ENCODE assay signal across 1 cellular context in the genomic region with DNA sequence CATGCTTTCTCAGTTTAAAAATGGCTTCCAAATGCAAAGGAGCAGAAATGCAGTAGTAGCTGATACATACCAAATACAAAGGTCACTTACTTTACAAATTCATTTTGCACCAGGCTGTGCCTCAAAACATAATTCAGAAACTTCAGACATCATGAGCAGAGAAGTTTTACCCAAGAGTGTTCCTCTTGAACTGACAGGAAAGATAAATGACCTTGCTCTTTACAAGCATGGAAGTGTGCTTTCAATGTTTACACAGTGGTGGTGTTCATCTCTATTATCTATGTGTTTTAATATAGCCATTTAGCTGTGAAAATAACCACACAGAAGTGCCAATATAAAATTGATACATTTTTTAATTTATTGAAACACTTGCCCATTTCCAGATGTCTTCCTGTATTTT.
TF ChIP-seq lines count a peak whose summit lies in the region.

No MANE protein-coding gene starts in this region.

TF ChIP-seq in K562, 482 proteins besides CTCF, POLR2A, EP300 and RAD21 (continued from another document):
- TF ChIP-seq, protein P1, sequence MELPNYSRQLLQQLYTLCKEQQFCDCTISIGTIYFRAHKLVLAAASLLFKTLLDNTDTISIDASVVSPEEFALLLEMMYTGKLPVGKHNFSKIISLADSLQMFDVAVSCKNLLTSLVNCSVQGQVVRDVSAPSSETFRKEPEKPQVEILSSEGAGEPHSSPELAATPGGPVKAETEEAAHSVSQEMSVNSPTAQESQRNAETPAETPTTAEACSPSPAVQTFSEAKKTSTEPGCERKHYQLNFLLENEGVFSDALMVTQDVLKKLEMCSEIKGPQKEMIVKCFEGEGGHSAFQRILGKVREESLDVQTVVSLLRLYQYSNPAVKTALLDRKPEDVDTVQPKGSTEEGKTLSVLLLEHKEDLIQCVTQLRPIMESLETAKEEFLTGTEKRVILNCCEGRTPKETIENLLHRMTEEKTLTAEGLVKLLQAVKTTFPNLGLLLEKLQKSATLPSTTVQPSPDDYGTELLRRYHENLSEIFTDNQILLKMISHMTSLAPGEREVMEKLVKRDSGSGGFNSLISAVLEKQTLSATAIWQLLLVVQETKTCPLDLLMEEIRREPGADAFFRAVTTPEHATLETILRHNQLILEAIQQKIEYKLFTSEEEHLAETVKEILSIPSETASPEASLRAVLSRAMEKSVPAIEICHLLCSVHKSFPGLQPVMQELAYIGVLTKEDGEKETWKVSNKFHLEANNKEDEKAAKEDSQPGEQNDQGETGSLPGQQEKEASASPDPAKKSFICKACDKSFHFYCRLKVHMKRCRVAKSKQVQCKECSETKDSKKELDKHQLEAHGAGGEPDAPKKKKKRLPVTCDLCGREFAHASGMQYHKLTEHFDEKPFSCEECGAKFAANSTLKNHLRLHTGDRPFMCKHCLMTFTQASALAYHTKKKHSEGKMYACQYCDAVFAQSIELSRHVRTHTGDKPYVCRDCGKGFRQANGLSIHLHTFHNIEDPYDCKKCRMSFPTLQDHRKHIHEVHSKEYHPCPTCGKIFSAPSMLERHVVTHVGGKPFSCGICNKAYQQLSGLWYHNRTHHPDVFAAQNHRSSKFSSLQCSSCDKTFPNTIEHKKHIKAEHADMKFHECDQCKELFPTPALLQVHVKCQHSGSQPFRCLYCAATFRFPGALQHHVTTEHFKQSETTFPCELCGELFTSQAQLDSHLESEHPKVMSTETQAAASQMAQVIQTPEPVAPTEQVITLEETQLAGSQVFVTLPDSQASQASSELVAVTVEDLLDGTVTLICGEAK (IDR thresholded peaks at IDR 0.05), result no peak
- TF ChIP-seq, protein P1 (CRISPR knock-in tag; IDR thresholded peaks at IDR 0.05), result no peak
- TF ChIP-seq ZNF24 (IDR thresholded peaks at IDR 0.05) (no peak), PHF21A (IDR thresholded peaks at IDR 0.05; ENCODE audit: borderline replicate concordance, low read depth) (no peak), LARP7 (IDR thresholded peaks at IDR 0.05) (no peak), TRIM28 (IDR thresholded peaks at IDR 0.05) (no peak), ZNF174 (CRISPR knock-in tag; IDR thresholded peaks at IDR 0.05) (no peak), SNRNP70 (optimal IDR thresholded peaks at IDR 0.05; ENCODE audit: low read depth, low read length) (no peak), SP2 (IDR thresholded peaks at IDR 0.05; ENCODE audit: extremely low read depth, low read depth, low read length, poor library complexity, severe bottlenecking) (no peak), ZNF282 (CRISPR knock-in tag; IDR thresholded peaks at IDR 0.05) (no peak), ZNF551 (CRISPR knock-in tag; IDR thresholded peaks at IDR 0.05) (no peak), ARID2 (IDR thresholded peaks at IDR 0.05) (no peak), HOXB6 (CRISPR knock-in tag; IDR thresholded peaks at IDR 0.05; ENCODE audit: borderline replicate concordance) (no peak), ZNF134 (CRISPR knock-in tag; conservative IDR thresholded peaks at IDR 0.05) (no peak), FOSL1 (tag; conservative IDR thresholded peaks at IDR 0.05) (no peak), MEIS2 (IDR thresholded peaks at IDR 0.05; ENCODE audit: partially characterized antibody) (peak; percentile 56), SRSF7 (optimal IDR thresholded peaks at IDR 0.05; ENCODE audit: low read depth, low read length) (no peak), SNIP1 (IDR thresholded peaks at IDR 0.05; ENCODE audit: low read depth) (no peak), HEY1 (CRISPR knock-in tag; IDR thresholded peaks at IDR 0.05; ENCODE audit: borderline replicate concordance) (no peak), BHLHE40 (IDR thresholded peaks at IDR 0.05; ENCODE audit: low read length) (no peak), HSF4 (CRISPR knock-in tag; IDR thresholded peaks at IDR 0.05; ENCODE audit: borderline replicate concordance) (no peak), JUND (IDR thresholded peaks at IDR 0.05; ENCODE audit: borderline replicate concordance, low read depth, low read length) (no peak), JUND (tag; IDR thresholded peaks at IDR 0.05; ENCODE audit: borderline replicate concordance, low read depth, low read length) (no peak), ETS2 (tag; IDR thresholded peaks at IDR 0.05; ENCODE audit: borderline replicate concordance, poor library complexity, severe bottlenecking) (no peak), TBL1XR1 (IDR thresholded peaks at IDR 0.05; ENCODE audit: low read length in 2 of 2) (no peak), MCM7 (IDR thresholded peaks at IDR 0.05) (no peak), FOXA3 (CRISPR knock-in tag; conservative IDR thresholded peaks at IDR 0.05 in 1 of 2, IDR thresholded peaks at IDR 0.05 in 1 of 2) (0 out of 4 replicates have a peak, but pooled peaks of 1 of the 2 experiments have one; percentile 29), FUS (optimal IDR thresholded peaks at IDR 0.05; ENCODE audit: low read depth, low read length) (no peak), THRB (CRISPR knock-in tag; conservative IDR thresholded peaks at IDR 0.05) (no peak)
- TF ChIP-seq, protein P2, sequence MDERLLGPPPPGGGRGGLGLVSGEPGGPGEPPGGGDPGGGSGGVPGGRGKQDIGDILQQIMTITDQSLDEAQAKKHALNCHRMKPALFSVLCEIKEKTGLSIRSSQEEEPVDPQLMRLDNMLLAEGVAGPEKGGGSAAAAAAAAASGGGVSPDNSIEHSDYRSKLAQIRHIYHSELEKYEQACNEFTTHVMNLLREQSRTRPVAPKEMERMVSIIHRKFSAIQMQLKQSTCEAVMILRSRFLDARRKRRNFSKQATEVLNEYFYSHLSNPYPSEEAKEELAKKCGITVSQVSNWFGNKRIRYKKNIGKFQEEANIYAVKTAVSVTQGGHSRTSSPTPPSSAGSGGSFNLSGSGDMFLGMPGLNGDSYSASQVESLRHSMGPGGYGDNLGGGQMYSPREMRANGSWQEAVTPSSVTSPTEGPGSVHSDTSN (CRISPR knock-in tag; IDR thresholded peaks at IDR 0.05; ENCODE audit: low read depth), result no peak
- TF ChIP-seq, protein P2 (tag; conservative IDR thresholded peaks at IDR 0.05; ENCODE audit: low read depth), result peak; percentile 41; the same call in 1 of the 2 replicates
- TF ChIP-seq, protein P3, sequence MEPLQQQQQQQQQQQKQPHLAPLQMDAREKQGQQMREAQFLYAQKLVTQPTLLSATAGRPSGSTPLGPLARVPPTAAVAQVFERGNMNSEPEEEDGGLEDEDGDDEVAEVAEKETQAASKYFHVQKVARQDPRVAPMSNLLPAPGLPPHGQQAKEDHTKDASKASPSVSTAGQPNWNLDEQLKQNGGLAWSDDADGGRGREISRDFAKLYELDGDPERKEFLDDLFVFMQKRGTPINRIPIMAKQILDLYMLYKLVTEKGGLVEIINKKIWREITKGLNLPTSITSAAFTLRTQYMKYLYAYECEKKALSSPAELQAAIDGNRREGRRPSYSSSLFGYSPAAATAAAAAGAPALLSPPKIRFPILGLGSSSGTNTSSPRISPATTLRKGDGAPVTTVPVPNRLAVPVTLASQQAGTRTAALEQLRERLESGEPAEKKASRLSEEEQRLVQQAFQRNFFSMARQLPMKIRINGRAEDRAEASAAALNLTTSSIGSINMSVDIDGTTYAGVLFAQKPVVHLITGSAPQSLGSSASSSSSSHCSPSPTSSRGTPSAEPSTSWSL (CRISPR knock-in tag; IDR thresholded peaks at IDR 0.05; ENCODE audit: borderline replicate concordance), result no peak
- TF ChIP-seq, protein P4, sequence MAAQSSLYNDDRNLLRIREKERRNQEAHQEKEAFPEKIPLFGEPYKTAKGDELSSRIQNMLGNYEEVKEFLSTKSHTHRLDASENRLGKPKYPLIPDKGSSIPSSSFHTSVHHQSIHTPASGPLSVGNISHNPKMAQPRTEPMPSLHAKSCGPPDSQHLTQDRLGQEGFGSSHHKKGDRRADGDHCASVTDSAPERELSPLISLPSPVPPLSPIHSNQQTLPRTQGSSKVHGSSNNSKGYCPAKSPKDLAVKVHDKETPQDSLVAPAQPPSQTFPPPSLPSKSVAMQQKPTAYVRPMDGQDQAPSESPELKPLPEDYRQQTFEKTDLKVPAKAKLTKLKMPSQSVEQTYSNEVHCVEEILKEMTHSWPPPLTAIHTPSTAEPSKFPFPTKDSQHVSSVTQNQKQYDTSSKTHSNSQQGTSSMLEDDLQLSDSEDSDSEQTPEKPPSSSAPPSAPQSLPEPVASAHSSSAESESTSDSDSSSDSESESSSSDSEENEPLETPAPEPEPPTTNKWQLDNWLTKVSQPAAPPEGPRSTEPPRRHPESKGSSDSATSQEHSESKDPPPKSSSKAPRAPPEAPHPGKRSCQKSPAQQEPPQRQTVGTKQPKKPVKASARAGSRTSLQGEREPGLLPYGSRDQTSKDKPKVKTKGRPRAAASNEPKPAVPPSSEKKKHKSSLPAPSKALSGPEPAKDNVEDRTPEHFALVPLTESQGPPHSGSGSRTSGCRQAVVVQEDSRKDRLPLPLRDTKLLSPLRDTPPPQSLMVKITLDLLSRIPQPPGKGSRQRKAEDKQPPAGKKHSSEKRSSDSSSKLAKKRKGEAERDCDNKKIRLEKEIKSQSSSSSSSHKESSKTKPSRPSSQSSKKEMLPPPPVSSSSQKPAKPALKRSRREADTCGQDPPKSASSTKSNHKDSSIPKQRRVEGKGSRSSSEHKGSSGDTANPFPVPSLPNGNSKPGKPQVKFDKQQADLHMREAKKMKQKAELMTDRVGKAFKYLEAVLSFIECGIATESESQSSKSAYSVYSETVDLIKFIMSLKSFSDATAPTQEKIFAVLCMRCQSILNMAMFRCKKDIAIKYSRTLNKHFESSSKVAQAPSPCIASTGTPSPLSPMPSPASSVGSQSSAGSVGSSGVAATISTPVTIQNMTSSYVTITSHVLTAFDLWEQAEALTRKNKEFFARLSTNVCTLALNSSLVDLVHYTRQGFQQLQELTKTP (IDR thresholded peaks at IDR 0.05; ENCODE audit: low read depth in 1 of 2, partially characterized antibody in 2 of 2), result no peak
- TF ChIP-seq, protein P5, sequence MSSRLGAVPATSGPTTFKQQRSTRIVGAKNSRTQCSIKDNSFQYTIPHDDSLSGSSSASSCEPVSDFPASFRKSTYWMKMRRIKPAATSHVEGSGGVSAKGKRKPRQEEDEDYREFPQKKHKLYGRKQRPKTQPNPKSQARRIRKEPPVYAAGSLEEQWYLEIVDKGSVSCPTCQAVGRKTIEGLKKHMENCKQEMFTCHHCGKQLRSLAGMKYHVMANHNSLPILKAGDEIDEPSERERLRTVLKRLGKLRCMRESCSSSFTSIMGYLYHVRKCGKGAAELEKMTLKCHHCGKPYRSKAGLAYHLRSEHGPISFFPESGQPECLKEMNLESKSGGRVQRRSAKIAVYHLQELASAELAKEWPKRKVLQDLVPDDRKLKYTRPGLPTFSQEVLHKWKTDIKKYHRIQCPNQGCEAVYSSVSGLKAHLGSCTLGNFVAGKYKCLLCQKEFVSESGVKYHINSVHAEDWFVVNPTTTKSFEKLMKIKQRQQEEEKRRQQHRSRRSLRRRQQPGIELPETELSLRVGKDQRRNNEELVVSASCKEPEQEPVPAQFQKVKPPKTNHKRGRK (tag; IDR thresholded peaks at IDR 0.05), result no peak
